ENCODE assay signal across 1 cellular context in the genomic region with DNA sequence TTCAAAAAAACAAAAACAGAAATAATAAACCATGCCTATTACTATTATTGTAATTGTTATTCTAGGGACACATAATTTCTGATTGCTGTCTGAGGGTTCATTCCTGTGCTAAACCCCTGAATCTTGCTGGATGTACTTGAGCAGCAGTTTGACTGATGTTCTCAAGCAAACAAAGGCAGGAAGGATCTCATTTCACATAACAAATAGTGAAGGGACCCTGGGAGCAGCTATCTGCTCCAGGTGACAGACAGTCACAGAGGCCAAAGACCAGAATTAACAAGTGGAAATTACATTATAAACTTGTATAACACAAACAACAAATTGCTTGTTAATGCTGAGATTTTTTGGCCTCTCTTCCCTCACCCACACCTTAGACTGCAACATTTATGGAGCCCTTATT.
TF ChIP-seq lines count a peak whose summit lies in the region.

No MANE protein-coding gene starts in this region.

TF ChIP-seq in GM23338, 12 proteins besides CTCF, POLR2A, EP300 and RAD21 (continued from another document):
- TF ChIP-seq JUNB (IDR thresholded peaks at IDR 0.05; ENCODE audit: unreplicated experiment) (no peak), CREB1 (CRISPR knock-in tag; IDR thresholded peaks at IDR 0.05; ENCODE audit: low read depth) (no peak)
- TF ChIP-seq, protein P1, sequence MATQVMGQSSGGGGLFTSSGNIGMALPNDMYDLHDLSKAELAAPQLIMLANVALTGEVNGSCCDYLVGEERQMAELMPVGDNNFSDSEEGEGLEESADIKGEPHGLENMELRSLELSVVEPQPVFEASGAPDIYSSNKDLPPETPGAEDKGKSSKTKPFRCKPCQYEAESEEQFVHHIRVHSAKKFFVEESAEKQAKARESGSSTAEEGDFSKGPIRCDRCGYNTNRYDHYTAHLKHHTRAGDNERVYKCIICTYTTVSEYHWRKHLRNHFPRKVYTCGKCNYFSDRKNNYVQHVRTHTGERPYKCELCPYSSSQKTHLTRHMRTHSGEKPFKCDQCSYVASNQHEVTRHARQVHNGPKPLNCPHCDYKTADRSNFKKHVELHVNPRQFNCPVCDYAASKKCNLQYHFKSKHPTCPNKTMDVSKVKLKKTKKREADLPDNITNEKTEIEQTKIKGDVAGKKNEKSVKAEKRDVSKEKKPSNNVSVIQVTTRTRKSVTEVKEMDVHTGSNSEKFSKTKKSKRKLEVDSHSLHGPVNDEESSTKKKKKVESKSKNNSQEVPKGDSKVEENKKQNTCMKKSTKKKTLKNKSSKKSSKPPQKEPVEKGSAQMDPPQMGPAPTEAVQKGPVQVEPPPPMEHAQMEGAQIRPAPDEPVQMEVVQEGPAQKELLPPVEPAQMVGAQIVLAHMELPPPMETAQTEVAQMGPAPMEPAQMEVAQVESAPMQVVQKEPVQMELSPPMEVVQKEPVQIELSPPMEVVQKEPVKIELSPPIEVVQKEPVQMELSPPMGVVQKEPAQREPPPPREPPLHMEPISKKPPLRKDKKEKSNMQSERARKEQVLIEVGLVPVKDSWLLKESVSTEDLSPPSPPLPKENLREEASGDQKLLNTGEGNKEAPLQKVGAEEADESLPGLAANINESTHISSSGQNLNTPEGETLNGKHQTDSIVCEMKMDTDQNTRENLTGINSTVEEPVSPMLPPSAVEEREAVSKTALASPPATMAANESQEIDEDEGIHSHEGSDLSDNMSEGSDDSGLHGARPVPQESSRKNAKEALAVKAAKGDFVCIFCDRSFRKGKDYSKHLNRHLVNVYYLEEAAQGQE (IDR thresholded peaks at IDR 0.05; ENCODE audit: unreplicated experiment) = no peak
